21 cellular contexts compared by ENCODE assay signal in the genomic region with DNA sequence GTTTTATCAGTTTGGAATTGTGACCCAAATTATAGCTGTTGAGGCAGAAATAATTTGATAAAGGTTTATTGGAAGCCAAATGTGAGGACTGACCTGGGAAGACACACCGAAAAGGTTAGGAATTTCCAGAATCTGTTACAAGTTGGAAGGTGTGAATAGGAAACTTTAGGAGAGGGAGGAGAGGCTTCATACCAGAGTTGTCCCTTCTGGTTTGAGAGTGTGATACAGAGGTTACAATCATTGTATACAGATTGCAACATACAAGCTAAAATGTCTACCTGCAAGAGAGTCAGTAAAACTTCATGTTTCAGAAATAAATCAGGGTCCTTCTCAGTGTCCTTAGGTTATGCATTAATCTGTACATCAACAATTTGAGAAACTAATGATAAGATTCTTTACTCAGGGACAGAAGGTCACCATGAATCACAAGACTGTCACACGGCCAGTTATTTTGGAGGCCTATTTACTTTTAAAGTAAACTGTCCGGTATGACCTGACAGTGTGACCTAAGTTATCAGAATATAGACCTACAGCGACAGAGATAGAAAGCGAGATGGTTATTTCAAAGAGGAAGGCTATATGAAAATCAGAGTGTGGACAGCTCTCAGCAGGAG.
DNase-seq lines count a peak whose midpoint lies in the region; ATAC-seq, FAIRE-seq and TF ChIP-seq lines count a peak whose summit lies in the region.
"Had no signal": no experiment of that assay in that cellular context is flagged by ENCODE, and none has a peak within 500 bp of the region (broad histone marks: within the 10 kb centered on the region; RNA-seq: fewer than 3 reads in every experiment).

No MANE protein-coding gene starts in this region.

- H3K36me3 Mint-ChIP-seq in nephron progenitor cell (ENCODE audit: low read depth): no peaks in the 10 kb centered on the region
- no peaks in the 10 kb centered on the region for H3K36me3 Mint-ChIP-seq in T-cell
- H3K36me3 Mint-ChIP-seq: IgD-negative memory B cell had no signal

- intact Hi-C loops in posterior vena cava (cut with DNase I): no loop called here

- no peaks in the 10 kb centered on the region for H3K4me1 Mint-ChIP-seq in nephron progenitor cell
- H3K4me1 Mint-ChIP-seq in T-cell: no peaks in the 10 kb centered on the region
- H3K4me1 Mint-ChIP-seq: B cell, IgD-negative memory B cell had no signal

- no peak overlapping the region for H3K4me2 ChIP-seq in hepatocyte

- H3K9me3 Mint-ChIP-seq in nephron progenitor cell (no peaks in the 10 kb centered on the region), T-cell (peaks cover 5 to 15% (median 10%) of the 10 kb centered on the region in 3 donors)

- no peaks in the 10 kb centered on the region for H3K9me3 ChIP-seq in hepatocyte (ENCODE audit: low read depth)

- CTCF ChIA-PET in T-cell (lab: Charles Lee): no interaction called here

- no peaks in the 10 kb centered on the region for H4K20me1 ChIP-seq in hepatocyte (ENCODE audit: insufficient read depth, poor library complexity, severe bottlenecking)

- 52% methylated on average over 5 of the region's 5 CpGs for WGBS in hepatocyte (ENCODE audit: low lambda C conversion rate, missing lambda C conversion rate)

- FAIRE-seq in HTR-8/SVneo (lab: Jason Lieb, UNC): peak; percentile 20
- FAIRE-seq: G401.6, GM12891, GM19239 had no signal

- H3K79me2 ChIP-seq in hepatocyte: no peaks in the 10 kb centered on the region

- H3K9me2 ChIP-seq in hepatocyte (replicated peaks; ENCODE audit: insufficient read depth): no peaks in the 10 kb centered on the region

- no peak overlapping the region for H3K4me3 ChIP-seq in hepatocyte

- TF ChIP-seq CTCF in 22Rv1 (IDR thresholded peaks at IDR 0.05): no peak
- no peak for TF ChIP-seq CTCF in hepatocyte (IDR thresholded peaks at IDR 0.05; ENCODE audit: poor library complexity)
- no peak for TF ChIP-seq CTCF in nephron progenitor cell (IDR thresholded peaks at IDR 0.05)

- H3K4me1 ChIP-seq in hepatocyte (ENCODE audit: insufficient read depth): peaks cover 6% of the 10 kb centered on the region

- H3K27ac ChIP-seq in 22Rv1 (peak overlapping the region; percentile 89), hepatocyte (peak overlapping the region; percentile 54)
- H3K27ac ChIP-seq: HL-60 had no signal

- no peak for ATAC-seq in T-cell (replicated peaks in 1 of 4)

- H2AFZ ChIP-seq in hepatocyte: no peak overlapping the region

- H3K27me3 ChIP-seq in hepatocyte: no peaks in the 10 kb centered on the region

- H3K27ac Mint-ChIP-seq in nephron progenitor cell (peak overlapping the region; percentile 34), T-cell (no peak overlapping the region)
- H3K27ac Mint-ChIP-seq: B cell; CD4-positive, alpha-beta T cell; HFFc6; IgD-negative memory B cell had no signal

- H3K27me3 Mint-ChIP-seq in nephron progenitor cell (ENCODE audit: low read depth, poor library complexity) (peaks cover 4% of the 10 kb centered on the region), T-cell (no peaks in the 10 kb centered on the region)
- H3K27me3 Mint-ChIP-seq: B cell; CD4-positive, alpha-beta T cell; IgD-negative memory B cell had no signal

- no peaks in the 10 kb centered on the region for H3K36me3 ChIP-seq in hepatocyte (replicated peaks; ENCODE audit: insufficient read depth, low read depth)

- POLR2A ChIA-PET in T-cell (lab: Charles Lee): no interaction called here

- H3K4me3 Mint-ChIP-seq in nephron progenitor cell: no peak overlapping the region
- H3K4me3 Mint-ChIP-seq in T-cell: no peak overlapping the region
- H3K4me3 Mint-ChIP-seq: B cell; CD4-positive, alpha-beta T cell; HFFc6; IgD-negative memory B cell had no signal

- DNase-seq in HTR-8/SVneo (ENCODE audit: insufficient read length, low spot score) (no peak), hepatocyte (ENCODE audit: low spot score) (no peak), nephron progenitor cell (no peak), AML-193 (lab: John Stamatoyannopoulos, UW) (no peak), T-cell (no peak), posterior vena cava (ENCODE audit: low spot score) (no peak)
- DNase-seq: ACHN; C1 segment of cervical spinal cord; CD4-positive, alpha-beta T cell; DMS153; DMS79 treated with DMSO at 0.1 percent for 48 hours; EL; HCEC 1CT; HFFc6 had no signal
